ENCODE assay signal across 2 cellular contexts in the genomic region with DNA sequence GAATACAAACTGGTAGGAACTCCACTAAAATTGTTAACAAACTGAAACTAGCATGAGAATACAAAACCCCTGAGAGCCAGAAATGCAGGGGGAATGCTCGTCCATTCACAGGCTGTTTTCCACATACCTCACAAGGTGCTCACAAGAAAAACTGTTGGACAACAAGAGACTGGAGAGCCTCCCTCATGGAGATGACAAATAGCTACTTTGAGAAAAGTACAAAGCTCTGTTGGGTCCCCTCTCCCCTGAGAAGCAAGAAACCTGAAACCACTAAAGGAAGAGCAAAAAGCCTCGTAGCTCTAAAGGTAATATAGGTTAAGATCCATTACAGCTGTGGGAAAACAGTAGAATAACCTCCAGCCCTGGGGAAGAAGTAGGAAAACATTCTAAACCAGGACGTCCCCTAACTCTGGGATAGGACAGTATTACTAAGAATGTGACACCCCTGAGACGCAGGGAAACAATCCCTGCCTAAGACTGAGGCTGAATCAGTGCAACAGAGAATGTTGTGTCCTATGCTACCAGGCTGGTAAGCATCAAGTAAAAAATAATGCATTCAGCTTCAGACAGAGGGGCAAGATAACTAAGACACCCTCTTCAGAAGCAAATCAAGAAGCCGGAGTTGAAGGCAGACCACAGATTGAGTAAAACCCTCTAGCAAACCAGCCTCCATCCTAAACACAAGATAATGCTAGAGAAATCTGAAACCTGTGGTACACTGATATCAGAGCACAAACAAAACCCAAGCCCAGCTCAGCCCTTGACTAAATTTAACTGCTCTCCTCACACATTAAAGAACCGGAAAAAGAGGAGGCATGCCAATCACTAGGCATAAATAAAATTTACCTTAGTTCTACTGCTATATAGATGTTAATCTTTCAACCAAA.
TF ChIP-seq lines count a peak whose summit lies in the region.

No MANE protein-coding gene starts in this region.

TF ChIP-seq in K562, 482 proteins besides CTCF, POLR2A, EP300 and RAD21 (continued from another document):
- TF ChIP-seq ZBTB17 (CRISPR knock-in tag; IDR thresholded peaks at IDR 0.05) = no peak
- peak; percentile 80 to 82 for TF ChIP-seq KDM1A (IDR thresholded peaks at IDR 0.05)

TF ChIP-seq in SK-N-SH, 30 proteins besides CTCF, POLR2A, EP300 and RAD21:
- TF ChIP-seq, protein P1, sequence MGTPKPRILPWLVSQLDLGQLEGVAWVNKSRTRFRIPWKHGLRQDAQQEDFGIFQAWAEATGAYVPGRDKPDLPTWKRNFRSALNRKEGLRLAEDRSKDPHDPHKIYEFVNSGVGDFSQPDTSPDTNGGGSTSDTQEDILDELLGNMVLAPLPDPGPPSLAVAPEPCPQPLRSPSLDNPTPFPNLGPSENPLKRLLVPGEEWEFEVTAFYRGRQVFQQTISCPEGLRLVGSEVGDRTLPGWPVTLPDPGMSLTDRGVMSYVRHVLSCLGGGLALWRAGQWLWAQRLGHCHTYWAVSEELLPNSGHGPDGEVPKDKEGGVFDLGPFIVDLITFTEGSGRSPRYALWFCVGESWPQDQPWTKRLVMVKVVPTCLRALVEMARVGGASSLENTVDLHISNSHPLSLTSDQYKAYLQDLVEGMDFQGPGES (IDR thresholded peaks at IDR 0.05; ENCODE audit: low read depth, low read length) = no peak
